Comparison of ENCODE assay signal across 9 cellular contexts in the genomic region with DNA sequence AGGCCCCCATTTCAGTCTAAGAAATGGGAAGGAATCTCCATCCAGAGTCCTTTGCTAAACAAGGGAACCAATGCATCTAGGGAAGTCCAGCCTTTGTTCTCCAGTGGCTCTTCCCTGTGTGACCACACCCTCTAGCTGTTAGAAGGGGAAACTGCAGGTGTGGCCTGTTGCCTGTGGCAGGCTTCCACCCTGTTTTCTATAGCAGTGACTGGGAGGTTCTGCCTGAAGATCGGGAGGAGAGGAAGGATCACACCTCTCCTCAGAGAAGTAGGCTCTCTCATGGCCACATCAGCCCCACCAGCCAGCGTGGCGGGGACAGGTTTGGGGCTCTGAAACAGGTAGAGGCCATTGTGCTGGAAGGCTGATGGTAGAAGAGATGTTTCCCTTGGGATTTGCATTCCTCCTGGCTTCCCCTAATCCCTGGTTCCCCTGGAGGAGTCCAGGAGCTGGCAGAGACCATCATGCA. TPM values are rescaled to one million over a fixed set of nuclear protein-coding genes. Genes with fewer than 3 reads are reported as not detected.
DNase-seq lines count a peak whose midpoint lies in the region; ATAC-seq and FAIRE-seq lines count a peak whose summit lies in the region.
"Had no signal": no experiment of that assay in that cellular context is flagged by ENCODE, and none has a peak within 500 bp of the region (broad histone marks: within the 10 kb centered on the region; RNA-seq: fewer than 3 reads in every experiment).

No MANE protein-coding gene starts in this region.

- no peaks in the 10 kb centered on the region for H3K27me3 ChIP-seq in CD4-positive, alpha-beta memory T cell (ENCODE audit: insufficient read depth, low read length)

- peak; percentile 62 for ATAC-seq in memory B cell (ENCODE audit: low read depth)

- no peaks in the 10 kb centered on the region for H3K4me1 ChIP-seq in CD4-positive, alpha-beta memory T cell (ENCODE audit: insufficient read depth, low read length)

- no peaks in the 10 kb centered on the region for H3K9me3 ChIP-seq in CD4-positive, alpha-beta memory T cell (ENCODE audit: control insufficient read depth in 1 of 2, low read length in 2 of 2)

- no peak overlapping the region for H3K27ac ChIP-seq in CD4-positive, alpha-beta memory T cell (ENCODE audit: low read depth, low read length)

- H3K4me3 ChIP-seq in CD4-positive, alpha-beta memory T cell (ENCODE audit: low read length in 2 of 2) = no peak overlapping the region

- H3K27ac Mint-ChIP-seq in memory B cell = no peak overlapping the region
- peak overlapping the region in 2 of 7 donors; percentile 47 to 70 for H3K27ac Mint-ChIP-seq in CD4-positive, alpha-beta memory T cell
- H3K27ac Mint-ChIP-seq: stimulated activated naive CD8-positive, alpha-beta T cell treated with anti-CD3 and anti-CD28 coated beads, Interleukin-15, Interleukin-2, amounts not matched to agents 100 ng/mL and 50 ng/mL, for 24 hours had no signal

- DNase-seq in NCI-H446 (lab: John Stamatoyannopoulos, UW) (peak; percentile 15 to 29), NCI-H446 treated with DMSO at 0.1 percent for 48 hours (lab: John Stamatoyannopoulos, UW) (no peak), HuH-7 (ENCODE audit: low spot score) (peak; percentile 68), RKO (ENCODE audit: low spot score) (peak; percentile 67), ecto neural progenitor cell (ENCODE audit: low spot score) (peak; percentile 69), memory B cell (ENCODE audit: low spot score in 2 of 2) (peak; percentile 14 to 23), urothelium cell line (ENCODE audit: low spot score) (peak; percentile 69)
- no peak for DNase-seq in CD4-positive, alpha-beta memory T cell

- H3K36me3 Mint-ChIP-seq in memory B cell = peaks cover 27% of the 10 kb centered on the region
- H3K36me3 Mint-ChIP-seq in CD4-positive, alpha-beta memory T cell = peaks cover 9 to 56% of the 10 kb centered on the region in 2 donors

- no peaks in the 10 kb centered on the region for H3K4me1 Mint-ChIP-seq in memory B cell
- H3K4me1 Mint-ChIP-seq in CD4-positive, alpha-beta memory T cell = no peaks in the 10 kb centered on the region

- intact Hi-C loops in CD4-positive, alpha-beta memory T cell (cut with micrococcal nuclease) = no loop called here

- FAIRE-seq in urothelium cell line (lab: Jason Lieb, UNC) = peak; percentile 84

- no peaks in the 10 kb centered on the region for H3K9me3 Mint-ChIP-seq in memory B cell
- H3K9me3 Mint-ChIP-seq in CD4-positive, alpha-beta memory T cell = no peaks in the 10 kb centered on the region
- H3K9me3 Mint-ChIP-seq: stimulated activated naive CD8-positive, alpha-beta T cell treated with anti-CD3 and anti-CD28 coated beads, Interleukin-15, Interleukin-2, amounts not matched to agents 100 ng/mL and 50 ng/mL, for 24 hours had no signal

- H3K27me3 Mint-ChIP-seq in memory B cell = no peaks in the 10 kb centered on the region
- no peaks in the 10 kb centered on the region for H3K27me3 Mint-ChIP-seq in CD4-positive, alpha-beta memory T cell
- H3K27me3 Mint-ChIP-seq: stimulated activated naive CD8-positive, alpha-beta T cell treated with anti-CD3 and anti-CD28 coated beads, Interleukin-15, Interleukin-2, amounts not matched to agents 100 ng/mL and 50 ng/mL, for 24 hours had no signal

- no peak overlapping the region for H3K4me3 Mint-ChIP-seq in memory B cell
- H3K4me3 Mint-ChIP-seq in CD4-positive, alpha-beta memory T cell = no peak overlapping the region
- H3K4me3 Mint-ChIP-seq: stimulated activated naive CD8-positive, alpha-beta T cell treated with anti-CD3 and anti-CD28 coated beads, Interleukin-15, Interleukin-2, amounts not matched to agents 100 ng/mL and 50 ng/mL, for 24 hours had no signal

- peaks cover 54% of the 10 kb centered on the region for H3K36me3 ChIP-seq in CD4-positive, alpha-beta memory T cell (ENCODE audit: insufficient read depth, low read length)

- POLR2A ChIA-PET in CD4-positive, alpha-beta memory T cell (lab: Charles Lee; ENCODE audit: partially characterized antibody) = interaction anchor here (1.0 to 1.3 kb wide), 3 partner anchors 14 to 50 kb away, joined by 3 to 5 read pairs (median 4); no protein-coding TSS in a partner anchor

- CTCF ChIA-PET in CD4-positive, alpha-beta memory T cell (lab: Charles Lee; ENCODE audit: partially characterized antibody) = interaction anchor here (0.9 to 2.8 kb wide), 8 partner anchors 9 to 92 kb away, joined by 3 to 9 read pairs (median 5); a partner anchor contains a TSS

RNA-seq across cellular contexts. Expression of a gene that starts 47.7 kb away (rescaled TPM):
- 10 to 100 TPM; 68.4 to 71.6 TPM for total RNA-seq in CD4-positive, alpha-beta memory T cell
- polyA plus RNA-seq in CD4-positive, alpha-beta memory T cell = 10 to 100 TPM; 33.0 to 56.4 TPM

Comparison
In these comparisons a context has a peak if more than half of its experiments do, and no peak if none do; other contexts are left out.
1. DNase-seq: peak in NCI-H446 (2 of 2), HuH-7 (single experiment), RKO (single experiment), ecto neural progenitor cell (single experiment), memory B cell (2 of 2) and urothelium cell line (single experiment); none in NCI-H446 treated with DMSO at 0.1 percent for 48 hours (single experiment) and CD4-positive, alpha-beta memory T cell (0 of 5).